Comparison of ENCODE assay signal across 20 cellular contexts in the genomic region with DNA sequence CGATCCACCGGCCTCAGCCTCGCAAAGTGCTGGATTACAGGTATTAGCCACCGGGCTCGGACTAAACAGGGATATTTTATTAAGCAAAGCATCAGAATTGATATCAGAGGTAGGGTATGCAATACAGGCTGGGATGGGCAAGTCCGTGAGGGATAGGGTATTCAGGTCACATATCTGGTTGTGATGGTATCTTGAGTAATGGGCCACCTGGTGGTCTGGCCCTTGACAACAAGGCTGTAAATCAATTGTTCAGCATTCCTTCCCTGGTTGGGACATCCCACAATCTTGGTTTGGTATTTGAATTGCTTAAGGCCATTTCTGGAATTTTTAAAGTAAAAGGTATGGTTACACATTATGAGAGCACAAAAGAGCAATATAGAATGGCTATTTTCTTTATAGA.
"Had no signal": no experiment of that assay in that cellular context is flagged by ENCODE, and none has a peak within 500 bp of the region (broad histone marks: within the 10 kb centered on the region; RNA-seq: fewer than 3 reads in every experiment).

No MANE protein-coding gene starts in this region.

- H3K27me3 ChIP-seq: colonic mucosa, foreskin keratinocyte, heart left ventricle, ovary, thyroid gland, upper lobe of left lung had no signal

- H3K27ac Mint-ChIP-seq: natural killer cell had no signal

- H3K4me3 ChIP-seq: colonic mucosa, heart left ventricle, lung, mucosa of descending colon, ovary, thyroid gland, upper lobe of left lung had no signal

- H3K9me3 Mint-ChIP-seq: neural crest cell had no signal

- H3K36me3 ChIP-seq: colonic mucosa, heart left ventricle, ovary, thyroid gland, upper lobe of left lung had no signal

- H3K9me3 ChIP-seq: colonic mucosa, heart left ventricle, ovary, thyroid gland, upper lobe of left lung had no signal

- H3K4me1 Mint-ChIP-seq: natural killer cell, neural crest cell had no signal

- H3K4me1 ChIP-seq: colonic mucosa, foreskin keratinocyte, heart left ventricle, thyroid gland, upper lobe of left lung had no signal

- ATAC-seq: foreskin keratinocyte, heart left ventricle, left colon, left ventricle myocardium superior, mucosa of descending colon, natural killer cell, right cardiac atrium had no signal

- H3K27ac ChIP-seq: colonic mucosa, foreskin keratinocyte, heart left ventricle, ovary, thyroid gland, upper lobe of left lung had no signal

- H3K4me3 Mint-ChIP-seq: natural killer cell, neural crest cell had no signal

- DNase-seq: colonic mucosa; dermis blood vessel endothelial cell; erythroblast; foreskin keratinocyte; heart left ventricle; hippocampal formation; left ventricle myocardium superior; mucosa of descending colon; natural killer cell; nucleus accumbens; ovary; right cardiac atrium; small intestine; stimulated activated CD4-positive, alpha-beta T cell treated with anti-CD3 and anti-CD28 coated beads, Interleukin-12 subunit alpha, Interleukin-12 subunit beta, amount 100 ng/mL, for 4 hours; stimulated activated naive CD4-positive, alpha-beta T cell treated with Interleukin-2 at 50 U/mL for 16 hours; thyroid gland; upper lobe of left lung had no signal
